Comparison of ENCODE assay signal across 8 cellular contexts in genomic region chr11:78564037-78564888, GRCh38. TPM values are rescaled to one million over a fixed set of nuclear protein-coding genes. Genes with fewer than 3 reads are reported as not detected.
DNase-seq lines count a peak whose midpoint lies in the region; ATAC-seq, FAIRE-seq and TF ChIP-seq lines count a peak whose summit lies in the region.

No MANE protein-coding gene starts in this region.

- H3K27me3 ChIP-seq in Panc1 (ENCODE audit: control insufficient read depth, insufficient read depth, low read length) (no peaks in the 10 kb centered on the region), thoracic aorta (replicated peaks; ENCODE audit: insufficient read depth) (no peaks in the 10 kb centered on the region)

- ATAC-seq in Panc1 (peak; percentile 72), thoracic aorta (ENCODE audit: insufficient number of reproducible peaks, low FRiP score, low read depth) (no peak), HG03342 (IDR thresholded peaks at IDR 0.05; ENCODE audit: unreplicated experiment) (no peak)

- in situ Hi-C loops in Panc1 (cut with HindIII; ENCODE audit: low pct_unique_long_range_greater_than_20kb, low sequenced_read_pairs): no loop called here

- TF ChIP-seq CTCF in AG04449 (IDR thresholded peaks at IDR 0.05; ENCODE audit: insufficient read depth, low read length, missing control alignments): peak; percentile 34
- peak; percentile 85 for TF ChIP-seq CTCF in Panc1 (IDR thresholded peaks at IDR 0.05)
- peak; percentile 71 for TF ChIP-seq CTCF in MCF 10A (IDR thresholded peaks at IDR 0.05; ENCODE audit: unreplicated experiment)
- peak; percentile 80 for TF ChIP-seq CTCF in thoracic aorta (IDR thresholded peaks at IDR 0.05)

- POLR2A ChIA-PET in AG04449 (lab: Yijun Ruan, JAX): interaction anchor here (0.5 to 1.1 kb wide), 3 partner anchors 10 to 408 kb away, joined by 3 read pairs; partner anchors contain the start of gene NARS2
- POLR2A ChIA-PET in Panc1 (lab: Charles Lee): interaction anchor here (0.6 kb wide), 2 partner anchors 147 to 415 kb away, joined by 9 to 12 read pairs; no protein-coding TSS in a partner anchor
- POLR2A ChIA-PET in MCF 10A (lab: Yijun Ruan, JAX): interaction anchor here (0.6 to 2.7 kb wide), 8 partner anchors 10 to 425 kb away, joined by 3 to 22 read pairs (median 4); partner anchors contain the start of genes ALG8, GAB2 and NARS2

- no peaks in the 10 kb centered on the region for H3K9me3 Mint-ChIP-seq in MCF 10A (ENCODE audit: unreplicated experiment)

- intact Hi-C loops in Panc1 (cut with micrococcal nuclease; ENCODE audit: unreplicated experiment) (loop anchor here (1.0 to 5.0 kb wide), 2 partner anchors 147 to 336 kb away; partner anchors contain the start of gene GAB2), MCF 10A (cut with micrococcal nuclease) (loop anchor here (1.0 to 5.0 kb wide), 4 partner anchors 132 to 415 kb away; no protein-coding TSS in a partner anchor)

- H3K9me3 ChIP-seq in Panc1 (ENCODE audit: control insufficient read depth, insufficient read depth, low read depth, low read length) (no peaks in the 10 kb centered on the region), thoracic aorta (no peaks in the 10 kb centered on the region)

- CTCF ChIA-PET in AG04449 (lab: Yijun Ruan, JAX) (interaction anchor here (0.6 to 6.8 kb wide), 78 partner anchors 9 to 744 kb away, joined by 3 to 135 read pairs (median 4); partner anchors contain the start of genes ALG8, GAB2, INTS4 and KCTD21), Panc1 (lab: Charles Lee) (interaction anchor here (0.6 to 1.8 kb wide), 16 partner anchors 10 to 534 kb away, joined by 3 to 30 read pairs (median 4); partner anchors contain the start of gene NARS2), MCF 10A (lab: Yijun Ruan, JAX) (interaction anchor here (0.5 to 4.8 kb wide), 70 partner anchors 10 to 1571 kb away, joined by 3 to 98 read pairs (median 4); partner anchors contain the start of genes ALG8, GAB2 and NARS2)

- H3K27ac Mint-ChIP-seq in MCF 10A (ENCODE audit: low read depth, unreplicated experiment): no peak overlapping the region

- H3K27ac ChIP-seq in Panc1 (ENCODE audit: low read length) (no peak overlapping the region), thoracic aorta (no peak overlapping the region)

- H3K36me3 ChIP-seq in Panc1 (ENCODE audit: control insufficient read depth, insufficient read depth, low read length) (peaks cover 22% of the 10 kb centered on the region), thoracic aorta (peaks cover 9% of the 10 kb centered on the region)

- FAIRE-seq in G401.6 (lab: Jason Lieb, UNC): peak; percentile 94

- H3K27me3 Mint-ChIP-seq in MCF 10A (ENCODE audit: insufficient read depth, unreplicated experiment): no peaks in the 10 kb centered on the region

- H3K36me3 Mint-ChIP-seq in MCF 10A (ENCODE audit: insufficient read depth, unreplicated experiment): peaks cover 36% of the 10 kb centered on the region

- BruUV-seq in Panc1 (replicated peaks; lab: Mats Ljungman, UMichigan) (no TSS peak), MCF 10A (replicated peaks; lab: Mats Ljungman, UMichigan) (no TSS peak)

- H3K4me3 Mint-ChIP-seq in MCF 10A (ENCODE audit: unreplicated experiment): no peak overlapping the region

- DNase-seq in AG04449 (ENCODE audit: low read depth, low spot score): no peak
- DNase-seq in Jurkat, Clone E6-1 (ENCODE audit: low read depth, low spot score): peak; percentile 63
- DNase-seq in Panc1 (ENCODE audit: low read depth, low spot score): peak; percentile 43
- peak; percentile 71 for DNase-seq in MCF 10A (ENCODE audit: unreplicated experiment)
- peak; percentile 67 for DNase-seq in kidney glomerular epithelial cell (lab: John Stamatoyannopoulos, UW)
- DNase-seq in thoracic aorta (ENCODE audit: low spot score): no peak

- no peak overlapping the region for H3K4me3 ChIP-seq in AG04449 (ENCODE audit: low read depth, low read length)
- H3K4me3 ChIP-seq in Jurkat, Clone E6-1 (ENCODE audit: low read length): no peak overlapping the region
- no peak overlapping the region for H3K4me3 ChIP-seq in Panc1 (ENCODE audit: low read depth in 2 of 2, low read length in 2 of 2)
- H3K4me3 ChIP-seq in thoracic aorta: no peak overlapping the region

- H3K4me1 Mint-ChIP-seq in MCF 10A (ENCODE audit: insufficient read depth, unreplicated experiment): peaks cover 22% of the 10 kb centered on the region

- peaks cover 6% of the 10 kb centered on the region; the same call in 1 of the 2 replicates for H3K4me1 ChIP-seq in Panc1 (ENCODE audit: control insufficient read depth, insufficient read depth, low read length)
- peaks cover 18 to 36% of the 10 kb centered on the region in 2 donors for H3K4me1 ChIP-seq in thoracic aorta (ENCODE audit: control insufficient read depth in 1 of 2, low read depth in 2 of 2)

RNA-seq across cellular contexts. Expression of gene NARS2, which starts 10.4 kb away (rescaled TPM):
- polyA plus RNA-seq in Jurkat, Clone E6-1 (2012; ENCODE audit: insufficient read depth, insufficient read length): 45.1 TPM
- 29.8 TPM for total RNA-seq in Panc1 (2021; ENCODE audit: unreplicated experiment)
- 18.7 TPM for polyA plus RNA-seq in Panc1 (2012; ENCODE audit: insufficient read length)
- 15.1 and 24.6 TPM in 2 replicates for total RNA-seq in MCF 10A (2022)
- 1 to 10 TPM; 5.6 to 9.2 TPM for total RNA-seq in thoracic aorta

Comparison
In these comparisons a context has a peak if more than half of its experiments do, and no peak if none do; other contexts are left out.
1. DNase-seq: peak in Jurkat, Clone E6-1 (single experiment), Panc1 (single experiment), MCF 10A (single experiment) and kidney glomerular epithelial cell (single experiment); none in AG04449 (single experiment) and thoracic aorta (single experiment).
2. CTCF ChIP-seq: peak in every context shown above with its lines; median percentile 85 in Panc1; 80 in thoracic aorta; 71 in MCF 10A; 34 in AG04449.